11 cellular contexts compared by ENCODE assay signal in the genomic region with DNA sequence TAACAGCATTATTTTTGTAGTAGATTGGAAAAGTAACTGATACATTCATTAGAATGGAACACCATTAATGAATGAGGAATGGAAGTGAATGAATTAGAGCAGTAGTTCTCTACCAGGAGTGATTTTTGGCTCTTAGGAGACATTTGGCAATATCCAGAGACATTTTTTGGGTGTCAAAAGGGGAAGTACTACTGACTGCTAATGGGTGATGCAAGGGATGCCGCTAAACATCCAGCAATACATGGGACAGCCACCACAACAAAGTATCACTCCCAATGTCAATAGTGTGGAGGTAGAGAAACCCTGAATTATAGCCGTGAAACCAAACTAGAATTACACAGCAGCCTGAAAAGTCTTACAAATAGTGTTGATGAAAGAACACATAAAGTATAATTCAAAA. TPM values are rescaled to one million over a fixed set of nuclear protein-coding genes. Genes with fewer than 3 reads are reported as not detected.
DNase-seq lines count a peak whose midpoint lies in the region; ATAC-seq and TF ChIP-seq lines count a peak whose summit lies in the region.
"Had no signal": no experiment of that assay in that cellular context is flagged by ENCODE, and none has a peak within 500 bp of the region (broad histone marks: within the 10 kb centered on the region; RNA-seq: fewer than 3 reads in every experiment).

No MANE protein-coding gene starts in this region.

- H2BK120ac ChIP-seq in H9 (ENCODE audit: low read depth, low read length, poor library complexity, severe bottlenecking), result no peak overlapping the region

- CTCF ChIA-PET in WTC11 (lab: Charles Lee), result interaction anchor here (1.2 to 2.5 kb wide), 3 partner anchors 37 to 71 kb away, joined by 4 to 6 read pairs (median 6); partner anchors contain the start of gene FNTB

- H3K36me3 ChIP-seq in ACC112 (ENCODE audit: insufficient read depth, low read length) (peaks cover 4% of the 10 kb centered on the region; the same call in 1 of the 2 replicates), iPS-20b (ENCODE audit: insufficient read depth, low read depth, low read length) (no peaks in the 10 kb centered on the region)

- H2AFZ ChIP-seq in ACC112 (ENCODE audit: low read length, unreplicated experiment) (no peak overlapping the region), H9 (ENCODE audit: low read length) (no peak overlapping the region)

- no peak overlapping the region for H4K8ac ChIP-seq in H9 (replicated peaks; ENCODE audit: insufficient read length, low read depth, low read length)

- H3K36me3 Mint-ChIP-seq in H9 (ENCODE audit: insufficient read depth in 1 of 3, low read depth in 3 of 3) (peaks cover 0 to 3% (median 0%) of the 10 kb centered on the region in 3 experiments; a peak in 2 of 7 replicates), WTC11 (0 out of 2 replicates have a peak, but pooled peaks cover 6% of the 10 kb centered on the region)

- H3K23me2 ChIP-seq in H9 (ENCODE audit: insufficient read length, low read depth, low read length, poor library complexity, severe bottlenecking), result peaks cover 6% of the 10 kb centered on the region

- peaks cover 11 to 19% of the 10 kb centered on the region in 2 experiments for H3K4me1 Mint-ChIP-seq in H9
- H3K4me1 Mint-ChIP-seq in WTC11, result peaks cover 14% of the 10 kb centered on the region

- H3K4me3 Mint-ChIP-seq in H9, result peak overlapping the region; percentile 89 to 91; a peak in 4 of 5 replicates
- H3K4me3 Mint-ChIP-seq in WTC11, result peak overlapping the region; percentile 89

- H3K9me3 ChIP-seq in H9 (ENCODE audit: control insufficient read depth, low read depth, low read length), result no peaks in the 10 kb centered on the region
- H3K9me3 ChIP-seq in iPS-20b (ENCODE audit: insufficient read depth, low read depth, low read length), result no peaks in the 10 kb centered on the region

- no peak for ATAC-seq in WTC11

- H3K27ac ChIP-seq in ACC112 (ENCODE audit: low read depth, low read length) (no peak overlapping the region), H9 (ENCODE audit: insufficient read length, low read depth, low read length) (no peak overlapping the region), iPS-20b (ENCODE audit: low read length) (no peak overlapping the region)

- no peak overlapping the region for H3K4me2 ChIP-seq in H9 (ENCODE audit: insufficient read depth, insufficient read length, low read length)

- H3K27me3 Mint-ChIP-seq in H9 (ENCODE audit: low read depth), result no peaks in the 10 kb centered on the region
- no peaks in the 10 kb centered on the region for H3K27me3 Mint-ChIP-seq in WTC11 (ENCODE audit: low read depth)

- no peak overlapping the region for H2BK5ac ChIP-seq in H9 (ENCODE audit: insufficient read length, low read length)

- no peaks in the 10 kb centered on the region for H4K20me1 ChIP-seq in H9 (ENCODE audit: control insufficient read depth, insufficient read depth, insufficient read length)

- H3K79me1 ChIP-seq in H9 (ENCODE audit: insufficient read depth, low read depth, low read length, poor library complexity, severe bottlenecking), result peaks cover 9% of the 10 kb centered on the region

- H3K79me2 ChIP-seq in ACC112 (ENCODE audit: control insufficient read depth, insufficient read depth, low read length, unreplicated experiment) (peaks cover 60% of the 10 kb centered on the region), H9 (ENCODE audit: insufficient read depth, low read length) (peaks cover 6% of the 10 kb centered on the region; the same call in 1 of the 2 replicates)

- no peak overlapping the region for H4K91ac ChIP-seq in H9 (ENCODE audit: insufficient read length, low read depth, low read length)

- DNase-seq in H9 (no peak), WTC11 (ENCODE audit: low spot score) (no peak), NCI-H446 (lab: John Stamatoyannopoulos, UW) (no peak), NCI-H1436 (lab: John Stamatoyannopoulos, UW) (no peak), lower leg skin (ENCODE audit: low spot score in 2 of 2) (no peak)
- DNase-seq in activated CD4-positive, CD25-positive, alpha-beta regulatory T cell treated with anti-CD3 and anti-CD28 coated beads, Interleukin-2, amount 50 U/mL, for 72 hours, result no peak
- DNase-seq: head of caudate nucleus, NCI-H2081 treated with DMSO at 0.1 percent for 48 hours had no signal

- H3K14ac ChIP-seq in H9 (ENCODE audit: insufficient read depth, low read length), result no peak overlapping the region

- H3K4me1 ChIP-seq in ACC112 (ENCODE audit: control insufficient read depth, insufficient read depth, low read length, unreplicated experiment) (peaks cover 46% of the 10 kb centered on the region), H9 (ENCODE audit: insufficient read depth, low read length) (0 out of 2 replicates have a peak, but pooled peaks cover 3% of the 10 kb centered on the region), iPS-20b (ENCODE audit: insufficient read depth, low read length) (0 out of 2 replicates have a peak, but pooled peaks cover 6% of the 10 kb centered on the region)

- intact Hi-C loops in lower leg skin (cut with DNase I; ENCODE audit: low total_unique reads), result no loop called here

- TF ChIP-seq POLR2A in lower leg skin (IDR thresholded peaks at IDR 0.05), result no peak

- H3K9ac ChIP-seq in H9 (ENCODE audit: extremely low read depth, insufficient read length, low read length) (no peak overlapping the region), iPS-20b (ENCODE audit: low read depth, low read length) (peak overlapping the region; percentile 96; the same call in 1 of the 2 replicates)

- WGBS in H9 (ENCODE audit: extremely low coverage, insufficient read length, low lambda C conversion rate), result no CpG with 5 or more reads among the region's 2 CpGs
- 88 to 89% methylated on average over 2 of the region's 2 CpGs for WGBS in lower leg skin, 2 donors

- H3K27me3 ChIP-seq in ACC112 (ENCODE audit: insufficient read depth, low read length), result peaks cover 9% of the 10 kb centered on the region
- H3K27me3 ChIP-seq in H9 (ENCODE audit: insufficient read depth, low read length), result no peaks in the 10 kb centered on the region
- H3K27me3 ChIP-seq in iPS-20b (ENCODE audit: insufficient read depth, low read length), result no peaks in the 10 kb centered on the region

- no peak overlapping the region for H2AK5ac ChIP-seq in H9 (ENCODE audit: insufficient read length, low read length)

- TF ChIP-seq CTCF in H9 (conservative IDR thresholded peaks at IDR 0.05), result no peak
- TF ChIP-seq CTCF in WTC11 (IDR thresholded peaks at IDR 0.05), result no peak
- TF ChIP-seq CTCF in lower leg skin (IDR thresholded peaks at IDR 0.05), result no peak

- H3T11ph ChIP-seq in H9 (ENCODE audit: low read length), result no peak overlapping the region

- H3K4me3 ChIP-seq in ACC112 (ENCODE audit: low read depth, low read length) (peak overlapping the region; percentile 90), iPS-20b (ENCODE audit: low read length) (0 out of 2 replicates have a peak overlapping the region, but pooled peaks have one; percentile 81), lower leg skin (ENCODE audit: low read depth, poor library complexity, severe bottlenecking) (no peak overlapping the region)

- H2BK20ac ChIP-seq in H9 (ENCODE audit: low read depth, low read length, poor library complexity, severe bottlenecking), result no peak overlapping the region

- H3K9me3 Mint-ChIP-seq in H9 (no peaks in the 10 kb centered on the region; a peak in 1 of 5 replicates), WTC11 (no peaks in the 10 kb centered on the region)

- no peak overlapping the region for H3K4ac ChIP-seq in H9 (ENCODE audit: low read depth, low read length)

- no peak overlapping the region for H3K18ac ChIP-seq in H9 (ENCODE audit: insufficient read length, low read depth, low read length)

- no peak overlapping the region for H3K23ac ChIP-seq in H9 (ENCODE audit: insufficient read length, low read depth, low read length)

- H2BK15ac ChIP-seq in H9 (ENCODE audit: low read depth, low read length), result no peak overlapping the region

- H4K5ac ChIP-seq in H9 (ENCODE audit: insufficient read length, low read depth, low read length), result no peak overlapping the region

- H2BK12ac ChIP-seq in H9 (ENCODE audit: insufficient read length, low read depth, low read length), result no peak overlapping the region

- POLR2A ChIA-PET in WTC11 (lab: Charles Lee), result no interaction called here

- H3K56ac ChIP-seq in H9 (ENCODE audit: insufficient read length, low read depth, low read length), result no peak overlapping the region

- H3K27ac Mint-ChIP-seq in H9 (no peak overlapping the region), WTC11 (no peak overlapping the region)

TF ChIP-seq in WTC11, 78 proteins besides CTCF, POLR2A, EP300 and RAD21 (continues in another document):
- TF ChIP-seq GRHL2 (CRISPR knock-in tag; IDR thresholded peaks at IDR 0.05; ENCODE audit: insufficient replicate concordance, severe bottlenecking) (no peak), ZNF232 (CRISPR knock-in tag; IDR thresholded peaks at IDR 0.05) (no peak), ZNF423 (CRISPR knock-in tag; IDR thresholded peaks at IDR 0.05) (no peak)
- TF ChIP-seq, protein P1, sequence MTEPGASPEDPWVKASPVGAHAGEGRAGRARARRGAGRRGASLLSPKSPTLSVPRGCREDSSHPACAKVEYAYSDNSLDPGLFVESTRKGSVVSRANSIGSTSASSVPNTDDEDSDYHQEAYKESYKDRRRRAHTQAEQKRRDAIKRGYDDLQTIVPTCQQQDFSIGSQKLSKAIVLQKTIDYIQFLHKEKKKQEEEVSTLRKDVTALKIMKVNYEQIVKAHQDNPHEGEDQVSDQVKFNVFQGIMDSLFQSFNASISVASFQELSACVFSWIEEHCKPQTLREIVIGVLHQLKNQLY (CRISPR knock-in tag; IDR thresholded peaks at IDR 0.05), result no peak
- TF ChIP-seq, protein P2, sequence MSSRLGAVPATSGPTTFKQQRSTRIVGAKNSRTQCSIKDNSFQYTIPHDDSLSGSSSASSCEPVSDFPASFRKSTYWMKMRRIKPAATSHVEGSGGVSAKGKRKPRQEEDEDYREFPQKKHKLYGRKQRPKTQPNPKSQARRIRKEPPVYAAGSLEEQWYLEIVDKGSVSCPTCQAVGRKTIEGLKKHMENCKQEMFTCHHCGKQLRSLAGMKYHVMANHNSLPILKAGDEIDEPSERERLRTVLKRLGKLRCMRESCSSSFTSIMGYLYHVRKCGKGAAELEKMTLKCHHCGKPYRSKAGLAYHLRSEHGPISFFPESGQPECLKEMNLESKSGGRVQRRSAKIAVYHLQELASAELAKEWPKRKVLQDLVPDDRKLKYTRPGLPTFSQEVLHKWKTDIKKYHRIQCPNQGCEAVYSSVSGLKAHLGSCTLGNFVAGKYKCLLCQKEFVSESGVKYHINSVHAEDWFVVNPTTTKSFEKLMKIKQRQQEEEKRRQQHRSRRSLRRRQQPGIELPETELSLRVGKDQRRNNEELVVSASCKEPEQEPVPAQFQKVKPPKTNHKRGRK (CRISPR knock-in tag; IDR thresholded peaks at IDR 0.05; ENCODE audit: borderline replicate concordance), result no peak

RNA-seq across cellular contexts. Expression of gene CHURC1, which starts 1.5 kb away (rescaled TPM):
- 49.5 and 58.7 TPM in 2 replicates for total RNA-seq in H9 (2021)
- 47.3 to 52.4 TPM (median 49.1 TPM) in 3 replicates for total RNA-seq in WTC11 (2021)
- 10 to 100 TPM; 52.4 to 79.2 (median 63.8) TPM for total RNA-seq in lower leg skin

RNA-seq across cellular contexts. Expression of gene GPX2, which starts 26.7 kb away (rescaled TPM):
- total RNA-seq in H9 (2021) (0.79 TPM in 1 of 2 replicates, not detected in the other), WTC11 (2021) (0.80 to 1.5 TPM (median 1.0 TPM) in 3 replicates), lower leg skin (10 to 100 TPM in 3 of 4 donors, 1 to 10 TPM in 1; 1.9 to 37.6 (median 21.0) TPM)
- total RNA-seq: posterior vena cava had no signal

RNA-seq across cellular contexts. Expression of gene SPTB, which starts 36.1 kb away (rescaled TPM):
- total RNA-seq in H9 (2021) (2.3 and 3.1 TPM in 2 replicates), WTC11 (2021) (2.5 to 3.2 TPM (median 2.8 TPM) in 3 replicates), lower leg skin (1 to 10 TPM in 2 of 4 donors, under 1 TPM in 2; 0.34 to 1.3 (median 0.92) TPM)

RNA-seq across cellular contexts. Expression of gene RAB15, which starts 56.3 kb away (rescaled TPM):
- total RNA-seq in H9 (2021), result 53.7 and 54.3 TPM in 2 replicates
- total RNA-seq in WTC11 (2021), result 38.4 to 49.1 TPM (median 38.6 TPM) in 3 replicates
- total RNA-seq in lower leg skin, result 1 to 10 TPM; 5.5 to 9.4 (median 7.2) TPM
